In genomic region chr16:2452650-2453049, GRCh38 we compare ENCODE assay signal across 22 cellular contexts.
"Had no signal": no experiment of that assay in that cellular context is flagged by ENCODE, and none has a peak within 500 bp of the region (broad histone marks: within the 10 kb centered on the region; RNA-seq: fewer than 3 reads in every experiment).

No MANE protein-coding gene starts in this region.

- H3K9me3 ChIP-seq: SJSA1 had no signal

- DNase-seq: Kasumi-1, MM.1S, NCI-H1092 treated with DMSO at 0.1 percent for 48 hours, NCI-H1436, NCI-H187, NCI-H2029, NCI-H2081 treated with DMSO at 0.1 percent for 48 hours, NCI-H2171, NCI-H226, NCI-H446, NCI-H510A, NCI-H524 treated with DMSO at 0.1 percent for 48 hours, NCI-H69, NCI-H774, Right ventricle myocardium superior, RPMI8226, SIG-M5 had no signal

- H3K4me3 ChIP-seq: SJSA1, SK-N-MC had no signal

- FAIRE-seq: RCC 7860 had no signal

- H3K9ac ChIP-seq: KMS-11 had no signal

- H3K4me2 ChIP-seq: KMS-11 had no signal

- H3K27ac ChIP-seq: HL-60, KMS-11, SJSA1, SK-N-MC had no signal

- H3K27me3 ChIP-seq: SJSA1 had no signal
